Comparison of ENCODE assay signal across 22 cellular contexts in genomic region chr15:67678948-67679347, GRCh38.
"Had no signal": no experiment of that assay in that cellular context is flagged by ENCODE, and none has a peak within 500 bp of the region (broad histone marks: within the 10 kb centered on the region; RNA-seq: fewer than 3 reads in every experiment).

No MANE protein-coding gene starts in this region.

- H3K27me3 Mint-ChIP-seq: naive B cell had no signal

- H2AFZ ChIP-seq: hepatocyte had no signal

- ATAC-seq: left colon had no signal

- H3K4me3 Mint-ChIP-seq: endodermal cell, naive B cell, nephron progenitor cell had no signal

- H3K79me2 ChIP-seq: hepatocyte had no signal

- H3K27ac ChIP-seq: colonic mucosa, hepatocyte, ovary, right atrium auricular region, stomach, thoracic aorta, transverse colon had no signal

- H3K4me1 Mint-ChIP-seq: endodermal cell, naive B cell had no signal

- H3K27me3 ChIP-seq: colonic mucosa, hepatocyte, ovary, right atrium auricular region, stomach, transverse colon had no signal

- H3K27ac Mint-ChIP-seq: endodermal cell, naive B cell, nephron progenitor cell had no signal

- H3K36me3 ChIP-seq: colonic mucosa, ovary, right atrium auricular region, thoracic aorta, transverse colon had no signal

- H3K4me1 ChIP-seq: colonic mucosa, right atrium auricular region, stomach, transverse colon had no signal

- H3K4me2 ChIP-seq: hepatocyte had no signal

- H3K9me3 ChIP-seq: colonic mucosa, ovary had no signal

- H3K4me3 ChIP-seq: colonic mucosa, hepatocyte, ovary, right atrium auricular region, stomach, thoracic aorta, transverse colon had no signal

- DNase-seq: colonic mucosa; dermis blood vessel endothelial cell; effector CD4-positive, alpha-beta T cell; endodermal cell; erythroblast; foreskin melanocyte; head of caudate nucleus; left colon; mesendoderm; naive B cell; nephron progenitor cell; nucleus accumbens; ovary; small intestine; stimulated activated CD4-positive, alpha-beta T cell treated with anti-CD3 and anti-CD28 coated beads, Interleukin-12 subunit alpha, Interleukin-12 subunit beta, amount 100 ng/mL, for 4 hours; stimulated activated naive CD4-positive, alpha-beta T cell; stomach; substantia nigra; transverse colon had no signal
